8 cellular contexts compared by ENCODE assay signal in genomic region chrX:103688949-103689348, GRCh38. TPM values are rescaled to one million over a fixed set of nuclear protein-coding genes. Genes with fewer than 3 reads are reported as not detected.
A peak's percentile ranks its signal among the peaks of the same experiment; 100 is the strongest.
DNase-seq lines count a peak whose midpoint lies in the region; FAIRE-seq and TF ChIP-seq lines count a peak whose summit lies in the region.

No MANE protein-coding gene starts in this region.

- DNase-seq in Calu3 (no peak), RCC 7860 (ENCODE audit: low spot score) (peak; percentile 19), fibroblast of gingiva (ENCODE audit: low read depth) (peak; percentile 6), retina (peak; percentile 34), GM19239 (ENCODE audit: insufficient read length, low spot score) (no peak), islet precursor cell (no peak), HK-2 (ENCODE audit: unreplicated experiment) (no peak)

- no peaks in the 10 kb centered on the region for H3K9me3 Mint-ChIP-seq in Calu3 (ENCODE audit: low read depth, unreplicated experiment)

- H3K4me1 Mint-ChIP-seq in Calu3 (ENCODE audit: low read depth, unreplicated experiment): peaks cover 1% of the 10 kb centered on the region

- H3K27me3 Mint-ChIP-seq in Calu3 (ENCODE audit: unreplicated experiment): no peaks in the 10 kb centered on the region

- no peak overlapping the region for H3K27ac Mint-ChIP-seq in Calu3 (ENCODE audit: unreplicated experiment)

- TF ChIP-seq EP300 in Ishikawa (IDR thresholded peaks at IDR 0.05; ENCODE audit: borderline replicate concordance): no peak

- TF ChIP-seq CTCF in Calu3 (IDR thresholded peaks at IDR 0.05; ENCODE audit: unreplicated experiment): peak; percentile 14

- BruUV-seq in Calu3 (replicated peaks; lab: Mats Ljungman, UMichigan): no TSS peak

- FAIRE-seq in RCC 7860 (lab: Jason Lieb, UNC) (peak; percentile 65), GM19239 (lab: Jason Lieb, UNC) (no peak)

- intact Hi-C loops in Calu3 (cut with micrococcal nuclease; ENCODE audit: unreplicated experiment): loop anchor here (1.0 to 5.0 kb wide), 4 partner anchors 62 to 157 kb away; partner anchors contain the start of gene TCEAL1

- no peak overlapping the region for H3K4me3 Mint-ChIP-seq in Calu3 (ENCODE audit: low read depth, unreplicated experiment)

- peak; percentile 39; the same call in 1 of the 2 replicates for TF ChIP-seq RAD21 in Ishikawa (IDR thresholded peaks at IDR 0.05; ENCODE audit: low read depth)

- CTCF ChIA-PET in Calu3 (lab: Charles Lee): no interaction called here

- H3K36me3 Mint-ChIP-seq in Calu3 (ENCODE audit: insufficient read depth, unreplicated experiment): peaks cover 10% of the 10 kb centered on the region

TF ChIP-seq in Ishikawa, 13 proteins besides CTCF, POLR2A, EP300 and RAD21:
- no peak for TF ChIP-seq ZBTB7A (IDR thresholded peaks at IDR 0.05; ENCODE audit: low read depth)
- no peak for TF ChIP-seq FOXM1 (IDR thresholded peaks at IDR 0.05; ENCODE audit: borderline replicate concordance, low read depth)
- no peak for TF ChIP-seq CEBPB (IDR thresholded peaks at IDR 0.05)
- no peak for TF ChIP-seq YY1 (IDR thresholded peaks at IDR 0.05; ENCODE audit: low read depth)
- no peak for TF ChIP-seq REST (IDR thresholded peaks at IDR 0.05; ENCODE audit: low read depth)
- no peak for TF ChIP-seq EGR1 (IDR thresholded peaks at IDR 0.05)
- no peak for TF ChIP-seq TEAD4 (IDR thresholded peaks at IDR 0.05)
- TF ChIP-seq CREB1 (IDR thresholded peaks at IDR 0.05; ENCODE audit: low read depth): no peak
- TF ChIP-seq TCF12 (IDR thresholded peaks at IDR 0.05; ENCODE audit: low read depth): no peak
- no peak for TF ChIP-seq USF1 (IDR thresholded peaks at IDR 0.05)
- TF ChIP-seq NFIC (IDR thresholded peaks at IDR 0.05): no peak
- TF ChIP-seq MAX (IDR thresholded peaks at IDR 0.05): no peak
- TF ChIP-seq TAF1 (IDR thresholded peaks at IDR 0.05; ENCODE audit: low read depth): no peak

RNA-seq across cellular contexts. Expression of gene MORF4L2, which starts 2.5 kb away (rescaled TPM):
- 388 and 438 TPM in 2 replicates for total RNA-seq in Calu3 (2022)

RNA-seq across cellular contexts. Expression of gene TMEM31, which starts 21.8 kb away (rescaled TPM):
- not detected in 2 replicates for total RNA-seq in Calu3 (2022)

Comparison
In these comparisons a context has a peak if more than half of its experiments do, and no peak if none do; other contexts are left out.
1. DNase-seq: peak in RCC 7860 (single experiment), fibroblast of gingiva (single experiment) and retina (single experiment); none in Calu3 (single experiment), GM19239 (single experiment), islet precursor cell (single experiment) and HK-2 (single experiment).